ENCODE assay signal across 11 cellular contexts in the genomic region with DNA sequence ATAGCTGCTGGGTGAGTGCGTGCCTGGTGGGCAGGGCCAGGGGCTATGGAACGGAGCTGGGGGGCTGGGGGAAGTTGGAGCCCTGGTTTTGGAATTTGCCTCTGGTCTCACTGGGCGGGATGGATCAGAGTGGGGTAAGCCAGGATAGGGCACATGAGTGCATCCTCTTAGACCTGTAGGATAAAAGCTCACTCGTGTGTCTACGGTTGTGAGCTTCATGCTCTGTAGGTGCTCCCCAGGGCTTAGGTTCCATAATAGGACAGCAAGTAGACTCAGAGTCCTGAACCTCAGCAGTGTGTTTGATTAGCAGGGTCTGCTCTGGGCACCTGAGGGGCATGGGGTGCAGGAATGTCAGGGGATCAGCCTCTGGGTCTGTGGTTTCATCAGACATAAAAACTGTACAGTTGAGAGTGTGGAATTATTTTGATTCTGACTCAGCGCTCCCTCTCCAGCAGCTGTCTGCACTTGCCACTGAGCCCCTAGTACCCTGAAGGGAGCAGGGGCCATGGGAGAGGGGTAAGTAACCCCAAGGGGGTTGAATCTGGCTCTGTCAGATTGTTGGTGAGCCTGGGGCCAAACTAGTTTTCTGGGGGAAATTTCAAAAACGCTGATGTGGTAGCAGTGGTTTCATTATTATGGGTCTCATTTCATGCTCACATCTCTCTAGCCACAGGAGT.
DNase-seq lines count a peak whose midpoint lies in the region; ATAC-seq, FAIRE-seq and TF ChIP-seq lines count a peak whose summit lies in the region.
"Had no signal": no experiment of that assay in that cellular context is flagged by ENCODE, and none has a peak within 500 bp of the region (broad histone marks: within the 10 kb centered on the region; RNA-seq: fewer than 3 reads in every experiment).

No MANE protein-coding gene starts in this region.

- no peak overlapping the region for H3K4me3 ChIP-seq in breast epithelium
- H3K4me3 ChIP-seq in kidney (ENCODE audit: low read length in 2 of 2), result no peak overlapping the region
- H3K4me3 ChIP-seq: SJSA1 had no signal

- H3K36me3 ChIP-seq in breast epithelium (no peaks in the 10 kb centered on the region), kidney (ENCODE audit: control insufficient read depth in 1 of 2, insufficient read depth in 2 of 2, low read length in 2 of 2) (no peaks in the 10 kb centered on the region)
- H3K36me3 ChIP-seq: SJSA1 had no signal

- H3K27me3 Mint-ChIP-seq in MCF 10A (ENCODE audit: insufficient read depth, unreplicated experiment) (no peaks in the 10 kb centered on the region), chondrocyte (ENCODE audit: low read depth) (no peaks in the 10 kb centered on the region)

- DNase-seq in MCF 10A (ENCODE audit: unreplicated experiment) (peak; percentile 56), breast epithelium (ENCODE audit: low spot score in 2 of 2) (no peak), chondrocyte (ENCODE audit: low spot score) (peak; percentile 49), kidney (no peak), germinal center (ENCODE audit: low spot score) (no peak)
- DNase-seq: NCI-H1436 had no signal

- H3K9ac ChIP-seq in kidney (ENCODE audit: low read length in 2 of 2), result no peak overlapping the region

- POLR2A ChIA-PET in MCF 10A (lab: Yijun Ruan, JAX), result interaction anchor here (0.7 kb wide), 1 partner anchor 252 kb away, joined by 4 read pairs; no protein-coding TSS in a partner anchor

- TF ChIP-seq CTCF in MCF 10A (IDR thresholded peaks at IDR 0.05; ENCODE audit: unreplicated experiment), result no peak
- no peak for TF ChIP-seq CTCF in breast epithelium (IDR thresholded peaks at IDR 0.05)
- TF ChIP-seq CTCF in chondrocyte (IDR thresholded peaks at IDR 0.05), result no peak
- TF ChIP-seq CTCF in kidney (IDR thresholded peaks at IDR 0.05; ENCODE audit: borderline replicate concordance, extremely low read depth, insufficient read depth), result no peak

- H3K27ac ChIP-seq in breast epithelium (no peak overlapping the region), kidney (ENCODE audit: low read depth in 2 of 2, low read length in 2 of 2) (no peak overlapping the region)
- H3K27ac ChIP-seq: SJSA1 had no signal

- ATAC-seq in HG03565 (IDR thresholded peaks at IDR 0.05; ENCODE audit: unreplicated experiment) (peak; percentile 22), GM18498 (IDR thresholded peaks at IDR 0.05; ENCODE audit: unreplicated experiment) (no peak), HG03280 (IDR thresholded peaks at IDR 0.05; ENCODE audit: unreplicated experiment) (no peak)

- H3K9me3 Mint-ChIP-seq in MCF 10A (ENCODE audit: unreplicated experiment), result no peaks in the 10 kb centered on the region
- no peaks in the 10 kb centered on the region for H3K9me3 Mint-ChIP-seq in chondrocyte (ENCODE audit: low read depth)

- H3K4me1 ChIP-seq in breast epithelium (no peaks in the 10 kb centered on the region), kidney (ENCODE audit: control insufficient read depth in 1 of 2, insufficient read depth in 1 of 2, low read depth in 1 of 2, low read length in 2 of 2) (peaks cover 0 to 19% of the 10 kb centered on the region in 2 donors)

- no peak for TF ChIP-seq POLR2A in breast epithelium (IDR thresholded peaks at IDR 0.05)

- no peak for FAIRE-seq in kidney (lab: Jason Lieb, UNC)
- FAIRE-seq: islet of Langerhans had no signal

- H3K27ac Mint-ChIP-seq in MCF 10A (ENCODE audit: low read depth, unreplicated experiment) (peak overlapping the region; percentile 29), chondrocyte (ENCODE audit: unreplicated experiment) (peak overlapping the region; percentile 96)

- H3K4me3 Mint-ChIP-seq in MCF 10A (ENCODE audit: unreplicated experiment), result peak overlapping the region; percentile 43
- H3K4me3 Mint-ChIP-seq in chondrocyte (ENCODE audit: unreplicated experiment), result peak overlapping the region; percentile 58

- peaks cover 13% of the 10 kb centered on the region for H3K36me3 Mint-ChIP-seq in MCF 10A (ENCODE audit: insufficient read depth, unreplicated experiment)
- peaks cover 3% of the 10 kb centered on the region for H3K36me3 Mint-ChIP-seq in chondrocyte (ENCODE audit: low read depth)

- intact Hi-C loops in MCF 10A (cut with micrococcal nuclease), result no loop called here
- intact Hi-C loops in breast epithelium (cut with DNase I; ENCODE audit: low total_unique reads), result no loop called here
- intact Hi-C loops in kidney (cut with DNase I), result no loop called here

- no TSS peak for BruUV-seq in MCF 10A (replicated peaks; lab: Mats Ljungman, UMichigan)

- CTCF ChIA-PET in MCF 10A (lab: Yijun Ruan, JAX), result interaction anchor here (0.5 to 2.5 kb wide), 8 partner anchors 12 to 193 kb away, joined by 3 to 8 read pairs (median 4); no protein-coding TSS in a partner anchor

- H3K4me1 Mint-ChIP-seq in MCF 10A (ENCODE audit: insufficient read depth, unreplicated experiment) (peaks cover 41% of the 10 kb centered on the region), chondrocyte (ENCODE audit: low read depth) (peaks cover 56% of the 10 kb centered on the region)

- H3K9me3 ChIP-seq in breast epithelium, result no peaks in the 10 kb centered on the region
- no peaks in the 10 kb centered on the region for H3K9me3 ChIP-seq in kidney (ENCODE audit: control insufficient read depth in 1 of 2, low read length in 2 of 2)
- H3K9me3 ChIP-seq: SJSA1 had no signal

- no peaks in the 10 kb centered on the region for H3K27me3 ChIP-seq in breast epithelium
- H3K27me3 ChIP-seq: SJSA1 had no signal

Comparison
In these comparisons a context has a peak if more than half of its experiments do, and no peak if none do; other contexts are left out.
1. DNase-seq: peak in MCF 10A (single experiment) and chondrocyte (single experiment); none in breast epithelium (0 of 2), kidney (single experiment) and germinal center (single experiment).